1 cellular context compared by ENCODE assay signal in the genomic region with DNA sequence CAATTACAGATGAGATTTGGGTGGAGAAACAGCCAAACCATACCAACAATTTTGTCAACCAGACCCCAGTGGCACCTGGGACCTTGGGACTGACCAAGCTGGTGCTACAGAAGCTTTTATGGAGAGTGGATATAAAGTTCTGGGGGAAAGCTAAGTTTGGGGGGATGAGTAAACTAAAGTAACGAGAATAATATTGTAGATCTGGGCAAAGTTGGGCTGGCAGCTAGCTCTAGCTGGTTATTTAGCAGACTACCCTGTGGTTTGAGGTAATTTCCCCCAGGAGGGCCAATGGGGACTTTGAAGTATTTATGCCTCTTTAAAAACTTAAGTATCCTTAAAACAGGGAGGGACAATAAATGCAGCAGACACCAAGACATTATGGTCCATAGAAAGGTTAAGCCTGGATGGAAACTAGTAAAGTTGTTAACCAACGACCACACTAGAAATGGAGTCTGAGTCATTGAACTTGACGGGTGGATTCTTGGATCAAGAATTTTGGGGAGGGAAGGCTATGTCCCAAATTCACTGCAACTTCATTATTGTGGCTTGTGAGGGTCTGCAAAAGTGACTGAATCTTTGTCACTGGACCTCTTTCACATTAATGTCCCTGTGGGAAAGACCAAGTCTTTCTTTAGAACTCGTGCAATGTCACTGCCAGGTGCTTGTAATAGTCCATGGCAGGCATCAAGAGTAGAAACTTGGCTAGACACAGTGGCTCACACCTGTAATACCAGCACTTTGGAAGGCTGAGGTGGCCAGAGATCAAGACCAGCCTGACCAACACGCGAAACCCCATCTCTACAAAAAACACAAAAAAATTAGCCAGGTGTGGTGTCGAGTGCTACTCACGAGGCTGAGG.
TF ChIP-seq lines count a peak whose summit lies in the region.

No MANE protein-coding gene starts in this region.

TF ChIP-seq in HepG2, 621 proteins besides CTCF, POLR2A, EP300 and RAD21 (continued from another document and continues in another):
- TF ChIP-seq ZNF30 (CRISPR knock-in tag; IDR thresholded peaks at IDR 0.05) (0 out of 2 replicates have a peak, but pooled peaks have one; percentile 40), SNAPC2 (CRISPR knock-in tag; IDR thresholded peaks at IDR 0.05) (no peak), ZC3H13 (CRISPR knock-in tag; IDR thresholded peaks at IDR 0.05) (0 out of 2 replicates have a peak, but pooled peaks have one; percentile 32), DR1 (CRISPR knock-in tag; IDR thresholded peaks at IDR 0.05) (no peak), CHD2 (IDR thresholded peaks at IDR 0.05; ENCODE audit: low read depth, low read length) (no peak), PAWR (CRISPR knock-in tag; IDR thresholded peaks at IDR 0.05; ENCODE audit: borderline replicate concordance) (no peak), ZNF430 (CRISPR knock-in tag; IDR thresholded peaks at IDR 0.05) (peak; percentile 48; the same call in 1 of the 2 replicates), KDM3A (CRISPR knock-in tag; IDR thresholded peaks at IDR 0.05; ENCODE audit: low read depth) (no peak), KLF11 (CRISPR knock-in tag; IDR thresholded peaks at IDR 0.05) (no peak), PLRG1 (conservative IDR thresholded peaks at IDR 0.05) (no peak), NFIB (CRISPR knock-in tag; IDR thresholded peaks at IDR 0.05; ENCODE audit: borderline replicate concordance) (peak; percentile 63; the same call in 1 of the 2 replicates), ZNF501 (CRISPR knock-in tag; IDR thresholded peaks at IDR 0.05) (no peak), NFIC (IDR thresholded peaks at IDR 0.05; ENCODE audit: low read length) (peak; percentile 12; the same call in 1 of the 2 replicates), HOXA7 (CRISPR knock-in tag; IDR thresholded peaks at IDR 0.05) (no peak), SRSF1 (optimal IDR thresholded peaks at IDR 0.05; ENCODE audit: low read depth, low read length) (no peak), ZSCAN25 (CRISPR knock-in tag; IDR thresholded peaks at IDR 0.05) (0 out of 2 replicates have a peak, but pooled peaks have one; percentile 35), POLR2G (IDR thresholded peaks at IDR 0.05; ENCODE audit: low read depth, low read length) (peak; percentile 68), ZNF83 (CRISPR knock-in tag; IDR thresholded peaks at IDR 0.05; ENCODE audit: borderline replicate concordance) (0 out of 2 replicates have a peak, but pooled peaks have one; percentile 47), LCORL (IDR thresholded peaks at IDR 0.05) (no peak), LCORL (CRISPR knock-in tag; IDR thresholded peaks at IDR 0.05) (0 out of 2 replicates have a peak, but pooled peaks have one; percentile 12), SRF (IDR thresholded peaks at IDR 0.05; ENCODE audit: low read depth, low read length) (no peak), AGO2 (optimal IDR thresholded peaks at IDR 0.05; ENCODE audit: low read depth, low read length) (peak; percentile 67), ZFP82 (CRISPR knock-in tag; IDR thresholded peaks at IDR 0.05; ENCODE audit: borderline replicate concordance) (no peak)
- TF ChIP-seq, protein P1, sequence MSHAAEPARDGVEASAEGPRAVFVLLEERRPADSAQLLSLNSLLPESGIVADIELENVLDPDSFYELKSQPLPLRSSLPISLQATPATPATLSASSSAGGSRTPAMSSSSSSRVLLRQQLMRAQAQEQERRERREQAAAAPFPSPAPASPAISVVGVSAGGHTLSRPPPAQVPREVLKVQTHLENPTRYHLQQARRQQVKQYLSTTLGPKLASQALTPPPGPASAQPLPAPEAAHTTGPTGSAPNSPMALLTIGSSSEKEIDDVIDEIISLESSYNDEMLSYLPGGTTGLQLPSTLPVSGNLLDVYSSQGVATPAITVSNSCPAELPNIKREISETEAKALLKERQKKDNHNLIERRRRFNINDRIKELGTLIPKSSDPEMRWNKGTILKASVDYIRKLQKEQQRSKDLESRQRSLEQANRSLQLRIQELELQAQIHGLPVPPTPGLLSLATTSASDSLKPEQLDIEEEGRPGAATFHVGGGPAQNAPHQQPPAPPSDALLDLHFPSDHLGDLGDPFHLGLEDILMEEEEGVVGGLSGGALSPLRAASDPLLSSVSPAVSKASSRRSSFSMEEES (CRISPR knock-in tag; IDR thresholded peaks at IDR 0.05), result no peak
- TF ChIP-seq, protein P2, sequence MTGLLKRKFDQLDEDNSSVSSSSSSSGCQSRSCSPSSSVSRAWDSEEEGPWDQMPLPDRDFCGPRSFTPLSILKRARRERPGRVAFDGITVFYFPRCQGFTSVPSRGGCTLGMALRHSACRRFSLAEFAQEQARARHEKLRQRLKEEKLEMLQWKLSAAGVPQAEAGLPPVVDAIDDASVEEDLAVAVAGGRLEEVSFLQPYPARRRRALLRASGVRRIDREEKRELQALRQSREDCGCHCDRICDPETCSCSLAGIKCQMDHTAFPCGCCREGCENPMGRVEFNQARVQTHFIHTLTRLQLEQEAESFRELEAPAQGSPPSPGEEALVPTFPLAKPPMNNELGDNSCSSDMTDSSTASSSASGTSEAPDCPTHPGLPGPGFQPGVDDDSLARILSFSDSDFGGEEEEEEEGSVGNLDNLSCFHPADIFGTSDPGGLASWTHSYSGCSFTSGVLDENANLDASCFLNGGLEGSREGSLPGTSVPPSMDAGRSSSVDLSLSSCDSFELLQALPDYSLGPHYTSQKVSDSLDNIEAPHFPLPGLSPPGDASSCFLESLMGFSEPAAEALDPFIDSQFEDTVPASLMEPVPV (CRISPR knock-in tag; IDR thresholded peaks at IDR 0.05), result no peak
- TF ChIP-seq, protein P3, sequence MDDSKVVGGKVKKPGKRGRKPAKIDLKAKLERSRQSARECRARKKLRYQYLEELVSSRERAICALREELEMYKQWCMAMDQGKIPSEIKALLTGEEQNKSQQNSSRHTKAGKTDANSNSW (CRISPR knock-in tag; IDR thresholded peaks at IDR 0.05; ENCODE audit: borderline replicate concordance), result no peak
- TF ChIP-seq, protein P4, sequence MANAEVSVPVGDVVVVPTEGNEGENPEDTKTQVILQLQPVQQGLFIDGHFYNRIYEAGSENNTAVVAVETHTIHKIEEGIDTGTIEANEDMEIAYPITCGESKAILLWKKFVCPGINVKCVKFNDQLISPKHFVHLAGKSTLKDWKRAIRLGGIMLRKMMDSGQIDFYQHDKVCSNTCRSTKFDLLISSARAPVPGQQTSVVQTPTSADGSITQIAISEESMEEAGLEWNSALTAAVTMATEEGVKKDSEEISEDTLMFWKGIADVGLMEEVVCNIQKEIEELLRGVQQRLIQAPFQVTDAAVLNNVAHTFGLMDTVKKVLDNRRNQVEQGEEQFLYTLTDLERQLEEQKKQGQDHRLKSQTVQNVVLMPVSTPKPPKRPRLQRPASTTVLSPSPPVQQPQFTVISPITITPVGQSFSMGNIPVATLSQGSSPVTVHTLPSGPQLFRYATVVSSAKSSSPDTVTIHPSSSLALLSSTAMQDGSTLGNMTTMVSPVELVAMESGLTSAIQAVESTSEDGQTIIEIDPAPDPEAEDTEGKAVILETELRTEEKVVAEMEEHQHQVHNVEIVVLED (CRISPR knock-in tag; IDR thresholded peaks at IDR 0.05; ENCODE audit: borderline replicate concordance), result no peak
- TF ChIP-seq, protein P5, sequence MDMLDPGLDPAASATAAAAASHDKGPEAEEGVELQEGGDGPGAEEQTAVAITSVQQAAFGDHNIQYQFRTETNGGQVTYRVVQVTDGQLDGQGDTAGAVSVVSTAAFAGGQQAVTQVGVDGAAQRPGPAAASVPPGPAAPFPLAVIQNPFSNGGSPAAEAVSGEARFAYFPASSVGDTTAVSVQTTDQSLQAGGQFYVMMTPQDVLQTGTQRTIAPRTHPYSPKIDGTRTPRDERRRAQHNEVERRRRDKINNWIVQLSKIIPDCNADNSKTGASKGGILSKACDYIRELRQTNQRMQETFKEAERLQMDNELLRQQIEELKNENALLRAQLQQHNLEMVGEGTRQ (IDR thresholded peaks at IDR 0.05; ENCODE audit: low read depth, low read length), result no peak
- TF ChIP-seq, protein P5 (CRISPR knock-in tag; IDR thresholded peaks at IDR 0.05; ENCODE audit: borderline replicate concordance), result no peak
- TF ChIP-seq, protein P6, sequence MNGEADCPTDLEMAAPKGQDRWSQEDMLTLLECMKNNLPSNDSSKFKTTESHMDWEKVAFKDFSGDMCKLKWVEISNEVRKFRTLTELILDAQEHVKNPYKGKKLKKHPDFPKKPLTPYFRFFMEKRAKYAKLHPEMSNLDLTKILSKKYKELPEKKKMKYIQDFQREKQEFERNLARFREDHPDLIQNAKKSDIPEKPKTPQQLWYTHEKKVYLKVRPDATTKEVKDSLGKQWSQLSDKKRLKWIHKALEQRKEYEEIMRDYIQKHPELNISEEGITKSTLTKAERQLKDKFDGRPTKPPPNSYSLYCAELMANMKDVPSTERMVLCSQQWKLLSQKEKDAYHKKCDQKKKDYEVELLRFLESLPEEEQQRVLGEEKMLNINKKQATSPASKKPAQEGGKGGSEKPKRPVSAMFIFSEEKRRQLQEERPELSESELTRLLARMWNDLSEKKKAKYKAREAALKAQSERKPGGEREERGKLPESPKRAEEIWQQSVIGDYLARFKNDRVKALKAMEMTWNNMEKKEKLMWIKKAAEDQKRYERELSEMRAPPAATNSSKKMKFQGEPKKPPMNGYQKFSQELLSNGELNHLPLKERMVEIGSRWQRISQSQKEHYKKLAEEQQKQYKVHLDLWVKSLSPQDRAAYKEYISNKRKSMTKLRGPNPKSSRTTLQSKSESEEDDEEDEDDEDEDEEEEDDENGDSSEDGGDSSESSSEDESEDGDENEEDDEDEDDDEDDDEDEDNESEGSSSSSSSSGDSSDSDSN (CRISPR knock-in tag; IDR thresholded peaks at IDR 0.05), result no peak
- TF ChIP-seq, protein P7, sequence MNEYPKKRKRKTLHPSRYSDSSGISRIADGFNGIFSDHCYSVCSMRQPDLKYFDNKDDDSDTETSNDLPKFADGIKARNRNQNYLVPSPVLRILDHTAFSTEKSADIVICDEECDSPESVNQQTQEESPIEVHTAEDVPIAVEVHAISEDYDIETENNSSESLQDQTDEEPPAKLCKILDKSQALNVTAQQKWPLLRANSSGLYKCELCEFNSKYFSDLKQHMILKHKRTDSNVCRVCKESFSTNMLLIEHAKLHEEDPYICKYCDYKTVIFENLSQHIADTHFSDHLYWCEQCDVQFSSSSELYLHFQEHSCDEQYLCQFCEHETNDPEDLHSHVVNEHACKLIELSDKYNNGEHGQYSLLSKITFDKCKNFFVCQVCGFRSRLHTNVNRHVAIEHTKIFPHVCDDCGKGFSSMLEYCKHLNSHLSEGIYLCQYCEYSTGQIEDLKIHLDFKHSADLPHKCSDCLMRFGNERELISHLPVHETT (CRISPR knock-in tag; conservative IDR thresholded peaks at IDR 0.05), result no peak
- TF ChIP-seq, protein P8, sequence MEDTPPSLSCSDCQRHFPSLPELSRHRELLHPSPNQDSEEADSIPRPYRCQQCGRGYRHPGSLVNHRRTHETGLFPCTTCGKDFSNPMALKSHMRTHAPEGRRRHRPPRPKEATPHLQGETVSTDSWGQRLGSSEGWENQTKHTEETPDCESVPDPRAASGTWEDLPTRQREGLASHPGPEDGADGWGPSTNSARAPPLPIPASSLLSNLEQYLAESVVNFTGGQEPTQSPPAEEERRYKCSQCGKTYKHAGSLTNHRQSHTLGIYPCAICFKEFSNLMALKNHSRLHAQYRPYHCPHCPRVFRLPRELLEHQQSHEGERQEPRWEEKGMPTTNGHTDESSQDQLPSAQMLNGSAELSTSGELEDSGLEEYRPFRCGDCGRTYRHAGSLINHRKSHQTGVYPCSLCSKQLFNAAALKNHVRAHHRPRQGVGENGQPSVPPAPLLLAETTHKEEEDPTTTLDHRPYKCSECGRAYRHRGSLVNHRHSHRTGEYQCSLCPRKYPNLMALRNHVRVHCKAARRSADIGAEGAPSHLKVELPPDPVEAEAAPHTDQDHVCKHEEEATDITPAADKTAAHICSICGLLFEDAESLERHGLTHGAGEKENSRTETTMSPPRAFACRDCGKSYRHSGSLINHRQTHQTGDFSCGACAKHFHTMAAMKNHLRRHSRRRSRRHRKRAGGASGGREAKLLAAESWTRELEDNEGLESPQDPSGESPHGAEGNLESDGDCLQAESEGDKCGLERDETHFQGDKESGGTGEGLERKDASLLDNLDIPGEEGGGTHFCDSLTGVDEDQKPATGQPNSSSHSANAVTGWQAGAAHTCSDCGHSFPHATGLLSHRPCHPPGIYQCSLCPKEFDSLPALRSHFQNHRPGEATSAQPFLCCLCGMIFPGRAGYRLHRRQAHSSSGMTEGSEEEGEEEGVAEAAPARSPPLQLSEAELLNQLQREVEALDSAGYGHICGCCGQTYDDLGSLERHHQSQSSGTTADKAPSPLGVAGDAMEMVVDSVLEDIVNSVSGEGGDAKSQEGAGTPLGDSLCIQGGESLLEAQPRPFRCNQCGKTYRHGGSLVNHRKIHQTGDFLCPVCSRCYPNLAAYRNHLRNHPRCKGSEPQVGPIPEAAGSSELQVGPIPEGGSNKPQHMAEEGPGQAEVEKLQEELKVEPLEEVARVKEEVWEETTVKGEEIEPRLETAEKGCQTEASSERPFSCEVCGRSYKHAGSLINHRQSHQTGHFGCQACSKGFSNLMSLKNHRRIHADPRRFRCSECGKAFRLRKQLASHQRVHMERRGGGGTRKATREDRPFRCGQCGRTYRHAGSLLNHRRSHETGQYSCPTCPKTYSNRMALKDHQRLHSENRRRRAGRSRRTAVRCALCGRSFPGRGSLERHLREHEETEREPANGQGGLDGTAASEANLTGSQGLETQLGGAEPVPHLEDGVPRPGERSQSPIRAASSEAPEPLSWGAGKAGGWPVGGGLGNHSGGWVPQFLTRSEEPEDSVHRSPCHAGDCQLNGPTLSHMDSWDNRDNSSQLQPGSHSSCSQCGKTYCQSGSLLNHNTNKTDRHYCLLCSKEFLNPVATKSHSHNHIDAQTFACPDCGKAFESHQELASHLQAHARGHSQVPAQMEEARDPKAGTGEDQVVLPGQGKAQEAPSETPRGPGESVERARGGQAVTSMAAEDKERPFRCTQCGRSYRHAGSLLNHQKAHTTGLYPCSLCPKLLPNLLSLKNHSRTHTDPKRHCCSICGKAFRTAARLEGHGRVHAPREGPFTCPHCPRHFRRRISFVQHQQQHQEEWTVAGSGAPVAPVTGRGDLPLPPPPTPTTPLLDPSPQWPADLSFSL (CRISPR knock-in tag; IDR thresholded peaks at IDR 0.05), result 0 out of 2 replicates have a peak, but pooled peaks have one; percentile 21
